Comparison of ENCODE assay signal across 10 cellular contexts in the genomic region with DNA sequence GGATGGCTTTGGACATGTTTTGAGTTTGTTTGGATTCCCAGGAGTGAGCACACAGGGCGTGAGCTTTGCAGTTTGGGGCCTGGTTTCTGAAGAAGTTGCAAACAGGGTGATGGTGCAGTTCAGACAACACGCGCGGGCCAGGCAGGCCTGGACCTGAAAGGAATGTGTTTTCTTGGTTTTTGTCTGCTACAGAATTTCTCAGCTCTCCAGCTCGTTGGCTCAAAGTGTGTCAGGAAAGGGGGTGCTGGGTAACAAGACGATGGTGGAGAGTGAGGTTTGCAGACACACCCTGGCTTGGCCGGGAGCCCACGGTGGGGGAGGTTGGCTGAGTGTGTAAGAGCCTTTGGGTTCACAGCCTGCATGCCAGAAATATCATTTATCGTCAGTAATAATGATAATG.
DNase-seq lines count a peak whose midpoint lies in the region; ATAC-seq and TF ChIP-seq lines count a peak whose summit lies in the region.
"Had no signal": no experiment of that assay in that cellular context is flagged by ENCODE, and none has a peak within 500 bp of the region (broad histone marks: within the 10 kb centered on the region; RNA-seq: fewer than 3 reads in every experiment).

No MANE protein-coding gene starts in this region.

- 25 to 26% methylated on average over 9 of the region's 9 CpGs for WGBS in tibial nerve, 2 donors

- H3K27me3 ChIP-seq in brain microvascular endothelial cell (replicated peaks) (no peaks in the 10 kb centered on the region), left lung (no peaks in the 10 kb centered on the region), tibial nerve (no peaks in the 10 kb centered on the region)

- H3K36me3 ChIP-seq in brain microvascular endothelial cell (replicated peaks) (no peaks in the 10 kb centered on the region), left lung (peaks cover 0 to 9% of the 10 kb centered on the region in 2 donors), tibial nerve (peaks cover 0 to 8% (median 0%) of the 10 kb centered on the region in 3 donors)

- H3K27ac Mint-ChIP-seq in T-helper 1 cell treated with Interleukin-12 subunit alpha and Interleukin-12 subunit beta and Interleukin-4 antibody, amounts not matched to agents 30 μg/mL and 1 μg/mL, for 36 hours, result peak overlapping the region; percentile 1

- H3K36me3 Mint-ChIP-seq in T-helper 1 cell treated with Interleukin-12 subunit alpha and Interleukin-12 subunit beta and Interleukin-4 antibody, amounts not matched to agents 30 μg/mL and 1 μg/mL, for 36 hours (ENCODE audit: low read depth), result peaks cover 17% of the 10 kb centered on the region

- no peak for DNase-seq in T-helper 1 cell
- peak; percentile 50 for DNase-seq in brain microvascular endothelial cell
- peak in 1 of 2 donors; percentile 42 for DNase-seq in left lung
- DNase-seq in tibial nerve (ENCODE audit: low spot score in 2 of 2), result no peak
- DNase-seq in globus pallidus (ENCODE audit: low spot score), result no peak
- no peak for DNase-seq in OCI-M2 (lab: John Stamatoyannopoulos, UW; ENCODE audit: unreplicated experiment)
- DNase-seq: AML-193; stimulated activated CD4-positive, alpha-beta T cell treated with anti-CD3 and anti-CD28 coated beads, Interleukin-1b, Interleukin-23, amount 100 ng/mL, for 48 hours had no signal

- in situ Hi-C loops in brain microvascular endothelial cell (cut with HindIII; ENCODE audit: low pct_ligation_motif_present, low sequenced_read_pairs), result no loop called here

- no peaks in the 10 kb centered on the region for H3K9me3 ChIP-seq in left lung
- H3K9me3 ChIP-seq in tibial nerve, result no peaks in the 10 kb centered on the region

- peak; percentile 23 for ATAC-seq in left lung
- no peak for ATAC-seq in HG03521 (IDR thresholded peaks at IDR 0.05; ENCODE audit: unreplicated experiment)

- TF ChIP-seq EP300 in tibial nerve (IDR thresholded peaks at IDR 0.05), result no peak

- no peak for TF ChIP-seq CTCF in brain microvascular endothelial cell (IDR thresholded peaks at IDR 0.05; ENCODE audit: low read depth, low read length, missing control alignments)
- TF ChIP-seq CTCF in left lung (IDR thresholded peaks at IDR 0.05), result no peak
- TF ChIP-seq CTCF in tibial nerve (IDR thresholded peaks at IDR 0.05), result no peak

- intact Hi-C loops in left lung (cut with DNase I), result no loop called here

- no peaks in the 10 kb centered on the region for H3K27me3 Mint-ChIP-seq in T-helper 1 cell treated with Interleukin-12 subunit alpha and Interleukin-12 subunit beta and Interleukin-4 antibody, amounts not matched to agents 30 μg/mL and 1 μg/mL, for 36 hours (ENCODE audit: low read depth)

- peaks cover 47% of the 10 kb centered on the region for H3K4me1 Mint-ChIP-seq in T-helper 1 cell treated with Interleukin-12 subunit alpha and Interleukin-12 subunit beta and Interleukin-4 antibody, amounts not matched to agents 30 μg/mL and 1 μg/mL, for 36 hours (ENCODE audit: low read depth)

- H3K27ac ChIP-seq in brain microvascular endothelial cell (peak overlapping the region; percentile 67), left lung (peak overlapping the region; percentile 5 to 47), tibial nerve (peak overlapping the region in 3 of 4 donors; percentile 57 to 74 (median 68))

- no peak overlapping the region for H3K4me3 Mint-ChIP-seq in T-helper 1 cell treated with Interleukin-12 subunit alpha and Interleukin-12 subunit beta and Interleukin-4 antibody, amounts not matched to agents 30 μg/mL and 1 μg/mL, for 36 hours

- H3K4me1 ChIP-seq in left lung (peaks cover 10 to 33% of the 10 kb centered on the region in 2 donors), tibial nerve (peaks cover 0 to 20% (median 12%) of the 10 kb centered on the region in 4 donors)

- TF ChIP-seq POLR2A in tibial nerve (IDR thresholded peaks at IDR 0.05), result no peak

- no peaks in the 10 kb centered on the region for H3K9me3 Mint-ChIP-seq in T-helper 1 cell treated with Interleukin-12 subunit alpha and Interleukin-12 subunit beta and Interleukin-4 antibody, amounts not matched to agents 30 μg/mL and 1 μg/mL, for 36 hours

- H3K4me3 ChIP-seq in brain microvascular endothelial cell (ENCODE audit: low read depth, low read length) (no peak overlapping the region), left lung (no peak overlapping the region), tibial nerve (no peak overlapping the region)
